In genomic region chr10:17795807-17796596, GRCh38 we compare ENCODE assay signal across 19 cellular contexts. TPM values are rescaled to one million over a fixed set of nuclear protein-coding genes. Genes with fewer than 3 reads are reported as not detected.
DNase-seq lines count a peak whose midpoint lies in the region; ATAC-seq, FAIRE-seq and TF ChIP-seq lines count a peak whose summit lies in the region.
"Had no signal": no experiment of that assay in that cellular context is flagged by ENCODE, and none has a peak within 500 bp of the region (broad histone marks: within the 10 kb centered on the region; RNA-seq: fewer than 3 reads in every experiment).

No MANE protein-coding gene starts in this region.

- 79 to 84% methylated on average over 17 of the region's 17 CpGs for WGBS in pancreas, 2 donors

- H3K36me3 ChIP-seq in colonic mucosa, result no peaks in the 10 kb centered on the region
- H3K36me3 ChIP-seq in pancreas, result no peaks in the 10 kb centered on the region
- H3K36me3 ChIP-seq: BLaER1 had no signal

- no peaks in the 10 kb centered on the region for H3K4me1 ChIP-seq in colonic mucosa
- H3K4me1 ChIP-seq in pancreas, result peaks cover 6 to 24% (median 15%) of the 10 kb centered on the region in 3 donors
- H3K4me1 ChIP-seq: BLaER1 had no signal

- H3K4me3 ChIP-seq in colonic mucosa, result no peak overlapping the region
- no peak overlapping the region for H3K4me3 ChIP-seq in pancreas
- H3K4me3 ChIP-seq: BLaER1, GM12878 had no signal

- FAIRE-seq in pancreas (lab: Jason Lieb, UNC), result peak; percentile 74
- FAIRE-seq: GM12878, GM19239, H1 had no signal

- H3K9ac ChIP-seq in colonic mucosa (ENCODE audit: low read depth in 2 of 2, low read length in 2 of 2), result peak overlapping the region in 1 of 2 donors; percentile 68
- H3K9ac ChIP-seq: BLaER1 had no signal

- peak; percentile 41 for DNase-seq in colonic mucosa
- peak; percentile 29 to 40 for DNase-seq in left colon
- DNase-seq in pancreas, result no peak
- no peak for DNase-seq in dermis blood vessel endothelial cell
- no peak for DNase-seq in activated gamma-delta T cell (lab: John Stamatoyannopoulos, UW)
- DNase-seq in NCI-H748 (lab: John Stamatoyannopoulos, UW; ENCODE audit: unreplicated experiment), result no peak
- DNase-seq: 8988T; Calu3; CD8-positive, alpha-beta T cell; DMS79 treated with DMSO at 0.1 percent for 48 hours; H9 had no signal

- ATAC-seq in left colon, result peak; percentile 64
- ATAC-seq in pancreas, result no peak
- ATAC-seq in GM18870 (IDR thresholded peaks at IDR 0.05; ENCODE audit: unreplicated experiment), result no peak
- ATAC-seq: CD8-positive, alpha-beta T cell; GM12878 had no signal

- intact Hi-C loops in colonic mucosa (cut with DNase I), result loop anchor here (5.0 kb wide), 1 partner anchor 34 kb away; no protein-coding TSS in a partner anchor
- intact Hi-C loops in left colon (cut with DNase I, micrococcal nuclease), result no loop called here
- intact Hi-C loops in pancreas (cut with DNase I), result no loop called here

- H3K27ac ChIP-seq in colonic mucosa (peak overlapping the region; percentile 28), pancreas (no peak overlapping the region)
- H3K27ac ChIP-seq: BLaER1 had no signal

- H3K9me3 ChIP-seq in colonic mucosa (no peaks in the 10 kb centered on the region), pancreas (no peaks in the 10 kb centered on the region)

- H3K27me3 ChIP-seq in colonic mucosa (no peaks in the 10 kb centered on the region), pancreas (no peaks in the 10 kb centered on the region)
- H3K27me3 ChIP-seq: BLaER1 had no signal

- no peak for TF ChIP-seq CTCF in colonic mucosa (IDR thresholded peaks at IDR 0.05)
- no peak for TF ChIP-seq CTCF in pancreas (IDR thresholded peaks at IDR 0.05)

RNA-seq across cellular contexts. Expression of gene MRC1, which starts 13.1 kb away (rescaled TPM):
- 10 to 100 TPM in 1 of 2 donors, 1 to 10 TPM in 1; 9.2 to 19.2 TPM for total RNA-seq in colonic mucosa
- 10 to 100 TPM; 11.0 to 25.2 TPM for total RNA-seq in left colon
- 10 to 100 TPM in 2 of 6 donors, 1 to 10 TPM in 4; 1.2 to 23.6 (median 4.7) TPM for total RNA-seq in pancreas
- polyA plus RNA-seq in pancreas, result 1 to 10 TPM; 2.2 to 3.8 TPM
- 156 and 249 TPM in 2 replicates for total RNA-seq in dermis blood vessel endothelial cell
- total RNA-seq: CD8-positive, alpha-beta T cell; H9; HT-29 had no signal
- polyA plus RNA-seq: AG04450 had no signal

RNA-seq across cellular contexts. Expression of gene TMEM236, which starts 44.0 kb away (rescaled TPM):
- total RNA-seq in colonic mucosa (10 to 100 TPM; 16.6 to 57.4 TPM), left colon (10 to 100 TPM; 53.0 to 59.6 TPM), pancreas (under 1 TPM; 0.22 to 0.95 (median 0.49) TPM), dermis blood vessel endothelial cell (0.17 and 1.3 TPM in 2 replicates)
- 1 to 10 TPM in 1 of 2 donors, under 1 TPM in 1; 0.49 to 1.4 TPM for polyA plus RNA-seq in pancreas
- total RNA-seq: CD8-positive, alpha-beta T cell; GM12878; H9; HT-29 had no signal
- polyA plus RNA-seq: CD14-positive monocyte had no signal

Comparison
In these comparisons a context has a peak if more than half of its experiments do, and no peak if none do; other contexts are left out.
1. DNase-seq: peak in colonic mucosa (single experiment) and left colon (2 of 2); none in pancreas (0 of 6), dermis blood vessel endothelial cell (single experiment), activated gamma-delta T cell (single experiment) and NCI-H748 (single experiment).